1 cellular context compared by ENCODE assay signal in genomic region chr10:98006266-98006665, GRCh38.
A peak's percentile ranks its signal among the peaks of the same experiment; 100 is the strongest.
TF ChIP-seq lines count a peak whose summit lies in the region.

No MANE protein-coding gene starts in this region.

TF ChIP-seq in SK-N-SH, 30 proteins besides CTCF, POLR2A, EP300 and RAD21 (continued from another document):
- peak; percentile 59; the same call in 1 of the 2 replicates for TF ChIP-seq RCOR1 (IDR thresholded peaks at IDR 0.05; ENCODE audit: low read length)
- TF ChIP-seq MAX (IDR thresholded peaks at IDR 0.05; ENCODE audit: low read depth) = no peak
- no peak for TF ChIP-seq PBX3 (IDR thresholded peaks at IDR 0.05)
- TF ChIP-seq RFX5 (IDR thresholded peaks at IDR 0.05; ENCODE audit: low read length) = no peak
- TF ChIP-seq POLR2AphosphoS5 (IDR thresholded peaks at IDR 0.05; ENCODE audit: low read depth, low read length) = no peak
- TF ChIP-seq EZH2phosphoT487 (IDR thresholded peaks at IDR 0.05; ENCODE audit: borderline replicate concordance, low read depth) = no peak
